ENCODE assay signal across 21 cellular contexts in the genomic region with DNA sequence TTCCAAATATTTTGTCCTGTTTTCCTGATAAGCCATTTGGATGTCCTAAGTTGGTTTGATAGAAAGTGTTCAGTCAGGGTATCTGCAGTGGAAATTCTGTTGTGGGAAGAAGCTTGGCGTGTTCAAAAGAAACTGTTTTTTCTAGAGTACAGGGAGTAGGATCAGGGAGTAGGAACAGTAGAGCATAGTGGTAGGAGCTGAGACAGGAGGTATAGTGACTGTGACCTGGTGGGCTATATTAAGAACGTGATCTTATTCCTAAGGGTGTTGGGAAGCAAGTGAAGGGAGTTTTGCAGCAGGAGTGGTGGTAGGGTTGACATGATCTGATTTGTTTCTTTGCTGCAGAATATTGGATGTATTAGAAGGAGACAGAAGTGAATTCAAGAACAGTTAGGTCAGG.
"Had no signal": no experiment of that assay in that cellular context is flagged by ENCODE, and none has a peak within 500 bp of the region (broad histone marks: within the 10 kb centered on the region; RNA-seq: fewer than 3 reads in every experiment).

No MANE protein-coding gene starts in this region.

- DNase-seq: cerebellar nuclear complex; colonic mucosa; dermis blood vessel endothelial cell; effector CD4-positive, alpha-beta T cell; foreskin melanocyte; kidney; left colon; mucosa of descending colon; natural killer cell; posterior cingulate gyrus; right cardiac atrium; spleen; stimulated activated CD4-positive, alpha-beta T cell treated with anti-CD3 and anti-CD28 coated beads, Interleukin-15, amount 100 ng/mL, for 24 hours; stimulated activated CD4-positive, alpha-beta T cell treated with anti-CD3 and anti-CD28 coated beads, Interleukin-1b, Interleukin-23, amount 100 ng/mL, for 48 hours; stimulated activated CD4-positive, alpha-beta T cell treated with anti-CD3 and anti-CD28 coated beads, Interleukin-4, amount 100 ng/mL, for 24 hours; tibial artery; upper lobe of left lung; uterus had no signal

- H3K27me3 Mint-ChIP-seq: stimulated activated memory B cell treated with anti-CD40 and anti-IgM and Interleukin-4, amounts not matched to agents 10 μg/mL and 1 μg/mL and 100 μg/mL, for 72 hours; stimulated activated naive CD8-positive, alpha-beta T cell treated with anti-CD3 and anti-CD28 coated beads, Interleukin-15, Interleukin-2, amounts not matched to agents 100 ng/mL and 50 ng/mL, for 24 hours had no signal

- ATAC-seq: left colon; mucosa of descending colon; natural killer cell; stimulated activated memory B cell treated with anti-CD40 and anti-IgM and Interleukin-4, amounts not matched to agents 10 μg/mL and 1 μg/mL and 100 μg/mL, for 72 hours had no signal

- H3K27ac Mint-ChIP-seq: natural killer cell; stimulated activated memory B cell treated with anti-CD40 and anti-IgM and Interleukin-4, amounts not matched to agents 10 μg/mL and 1 μg/mL and 100 μg/mL, for 72 hours; stimulated activated naive CD8-positive, alpha-beta T cell treated with anti-CD3 and anti-CD28 coated beads, Interleukin-15, Interleukin-2, amounts not matched to agents 100 ng/mL and 50 ng/mL, for 24 hours had no signal

- H3K4me1 ChIP-seq: colonic mucosa, spleen, upper lobe of left lung, uterus had no signal

- H3K36me3 Mint-ChIP-seq: natural killer cell; stimulated activated memory B cell treated with anti-CD40 and anti-IgM and Interleukin-4, amounts not matched to agents 10 μg/mL and 1 μg/mL and 100 μg/mL, for 72 hours had no signal

- H3K9me3 ChIP-seq: colonic mucosa, mucosa of descending colon, spleen, tibial artery, upper lobe of left lung, uterus had no signal

- H3K4me3 ChIP-seq: colonic mucosa, mucosa of descending colon, spleen, tibial artery, upper lobe of left lung, uterus had no signal

- H3K27me3 ChIP-seq: colonic mucosa, spleen, tibial artery, upper lobe of left lung, uterus had no signal

- H3K9me3 Mint-ChIP-seq: natural killer cell; neural crest cell; stimulated activated memory B cell treated with anti-CD40 and anti-IgM and Interleukin-4, amounts not matched to agents 10 μg/mL and 1 μg/mL and 100 μg/mL, for 72 hours; stimulated activated naive CD8-positive, alpha-beta T cell treated with anti-CD3 and anti-CD28 coated beads, Interleukin-15, Interleukin-2, amounts not matched to agents 100 ng/mL and 50 ng/mL, for 24 hours had no signal

- H3K36me3 ChIP-seq: colonic mucosa, spleen, tibial artery, upper lobe of left lung, uterus had no signal

- H3K4me3 Mint-ChIP-seq: natural killer cell; neural crest cell; stimulated activated memory B cell treated with anti-CD40 and anti-IgM and Interleukin-4, amounts not matched to agents 10 μg/mL and 1 μg/mL and 100 μg/mL, for 72 hours; stimulated activated naive CD8-positive, alpha-beta T cell treated with anti-CD3 and anti-CD28 coated beads, Interleukin-15, Interleukin-2, amounts not matched to agents 100 ng/mL and 50 ng/mL, for 24 hours had no signal

- H3K4me1 Mint-ChIP-seq: natural killer cell; neural crest cell; stimulated activated memory B cell treated with anti-CD40 and anti-IgM and Interleukin-4, amounts not matched to agents 10 μg/mL and 1 μg/mL and 100 μg/mL, for 72 hours had no signal

- H3K27ac ChIP-seq: colonic mucosa, spleen, tibial artery, upper lobe of left lung, uterus had no signal
